Comparison of ENCODE assay signal across 8 cellular contexts in the genomic region with DNA sequence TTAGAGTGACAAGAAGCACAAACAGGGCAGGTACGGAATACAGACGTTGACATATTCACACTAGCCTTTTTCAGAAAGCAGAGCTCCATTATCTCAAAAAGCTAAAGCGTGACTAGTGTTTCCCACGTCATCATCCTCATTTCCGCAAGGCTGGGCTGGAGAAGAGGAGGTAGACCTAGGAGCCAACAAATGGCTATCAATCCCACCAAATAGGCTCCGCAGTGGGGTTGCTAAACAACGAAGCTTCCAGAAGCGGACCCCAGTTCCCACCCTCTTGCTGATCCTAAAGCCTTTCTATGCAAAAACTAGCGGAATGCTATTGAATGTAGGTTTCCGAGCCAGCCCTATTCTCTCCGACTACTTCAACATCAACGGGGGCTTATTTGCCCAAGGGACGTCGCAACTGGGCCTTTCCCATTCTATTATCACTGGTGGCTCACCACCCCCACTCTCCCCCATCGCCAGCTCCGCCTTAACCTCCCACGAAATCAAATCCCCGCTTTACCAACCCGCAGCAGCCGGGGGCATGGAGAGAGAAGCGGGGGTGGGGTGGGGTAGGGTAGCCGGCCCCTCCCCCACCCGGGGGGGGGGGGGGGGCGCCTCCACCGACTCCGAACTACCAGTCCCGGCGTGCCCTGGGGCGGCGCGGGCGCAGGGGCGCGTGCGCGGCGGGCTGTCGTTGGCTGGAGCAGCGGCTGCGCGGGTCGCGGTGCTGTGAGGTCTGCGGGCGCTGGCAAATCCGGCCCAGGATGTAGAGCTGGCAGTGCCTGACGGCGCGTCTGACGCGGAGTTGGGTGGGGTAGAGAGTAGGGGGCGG. TPM values are rescaled to one million over a fixed set of nuclear protein-coding genes. Genes with fewer than 3 reads are reported as not detected.
DNase-seq lines count a peak whose midpoint lies in the region; ATAC-seq and TF ChIP-seq lines count a peak whose summit lies in the region.

A gene with protein sequence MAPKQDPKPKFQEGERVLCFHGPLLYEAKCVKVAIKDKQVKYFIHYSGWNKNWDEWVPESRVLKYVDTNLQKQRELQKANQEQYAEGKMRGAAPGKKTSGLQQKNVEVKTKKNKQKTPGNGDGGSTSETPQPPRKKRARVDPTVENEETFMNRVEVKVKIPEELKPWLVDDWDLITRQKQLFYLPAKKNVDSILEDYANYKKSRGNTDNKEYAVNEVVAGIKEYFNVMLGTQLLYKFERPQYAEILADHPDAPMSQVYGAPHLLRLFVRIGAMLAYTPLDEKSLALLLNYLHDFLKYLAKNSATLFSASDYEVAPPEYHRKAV (plus strand): TSS at position 736 of the 817 bp plus-strand sequence. CDS start 128 bp downstream, outside the sequence.

- H3K4me1 Mint-ChIP-seq in activated T-cell treated with anti-CD3 and anti-CD28 coated beads, Interleukin-2, amount 50 U/mL, for 4 hours (ENCODE audit: low read depth): peaks cover 29% of the 10 kb centered on the region

- TSS peak; percentile 66 for BruUV-seq in Panc1 (replicated peaks; lab: Mats Ljungman, UMichigan)

- H3K27me3 ChIP-seq in Panc1 (ENCODE audit: control insufficient read depth, insufficient read depth, low read length): no peaks in the 10 kb centered on the region
- no peaks in the 10 kb centered on the region for H3K27me3 ChIP-seq in mucosa of rectum (ENCODE audit: control insufficient read depth in 2 of 2, insufficient read depth in 2 of 2, low read length in 2 of 2)

- peak within 1 kb of the TSS; percentile 100 for H3K4me3 Mint-ChIP-seq in activated T-cell treated with anti-CD3 and anti-CD28 coated beads, Interleukin-2, amount 50 U/mL, for 4 hours

- no peaks in the 10 kb centered on the region for H3K9me3 Mint-ChIP-seq in activated T-cell treated with anti-CD3 and anti-CD28 coated beads, Interleukin-2, amount 50 U/mL, for 4 hours

- intact Hi-C loops in Panc1 (cut with micrococcal nuclease; ENCODE audit: unreplicated experiment): loop anchor here (10.0 kb wide), 1 partner anchor 118 kb away; no protein-coding TSS in a partner anchor

- no peak for TF ChIP-seq POLR2A in erythroblast (IDR thresholded peaks at IDR 0.05; ENCODE audit: low read length)

- DNase-seq in DMS 273 treated with DMSO at 0.1 percent for 48 hours (lab: John Stamatoyannopoulos, UW): peak; percentile 75
- peak; percentile 72 for DNase-seq in Panc1 (ENCODE audit: low read depth, low spot score)
- DNase-seq in activated T-cell treated with anti-CD3 and anti-CD28 coated beads, Interleukin-2, amount 50 U/mL, for 4 hours: peak; percentile 92
- DNase-seq in erythroblast (lab: John Stamatoyannopoulos, UW): peak; percentile 95 to 96
- DNase-seq in stimulated activated CD8-positive, alpha-beta memory T cell treated with anti-CD3 and anti-CD28 coated beads, Interleukin-4, amount 100 ng/mL, for 24 hours (ENCODE audit: low read depth): peak; percentile 96

- peaks cover 6% of the 10 kb centered on the region for H3K4me1 ChIP-seq in Panc1 (ENCODE audit: control insufficient read depth, insufficient read depth, low read length)
- H3K4me1 ChIP-seq in mucosa of rectum (ENCODE audit: control insufficient read depth in 2 of 2, insufficient read depth in 2 of 2, low read length in 2 of 2): peaks cover 9 to 15% of the 10 kb centered on the region in 2 donors

- in situ Hi-C loops in Panc1 (cut with HindIII; ENCODE audit: low pct_unique_long_range_greater_than_20kb, low sequenced_read_pairs): no loop called here

- ATAC-seq in GM21825 (IDR thresholded peaks at IDR 0.05; ENCODE audit: unreplicated experiment): peak; percentile 86
- ATAC-seq in Panc1: peak; percentile 95
- ATAC-seq in activated T-cell treated with anti-CD3 and anti-CD28 coated beads, Interleukin-2, amount 50 U/mL, for 4 hours: peak; percentile 86 to 88

- H3K27me3 Mint-ChIP-seq in activated T-cell treated with anti-CD3 and anti-CD28 coated beads, Interleukin-2, amount 50 U/mL, for 4 hours (ENCODE audit: low read depth): no peaks in the 10 kb centered on the region

- H3K36me3 ChIP-seq in KOPT-K1 (ENCODE audit: insufficient read depth, low read length) (no peaks in the 10 kb centered on the region), Panc1 (ENCODE audit: control insufficient read depth, insufficient read depth, low read length) (no peaks in the 10 kb centered on the region), mucosa of rectum (ENCODE audit: control insufficient read depth in 2 of 2, insufficient read depth in 2 of 2, low read length in 2 of 2) (no peaks in the 10 kb centered on the region)

- H3K4me3 ChIP-seq in Panc1 (ENCODE audit: low read depth in 2 of 2, low read length in 2 of 2): peak within 1 kb of the TSS; percentile 90 to 97
- peak within 1 kb of the TSS; percentile 98 to 99 for H3K4me3 ChIP-seq in mucosa of rectum (ENCODE audit: low read length in 2 of 2)

- POLR2A ChIA-PET in Panc1 (lab: Charles Lee): interaction anchor here (0.5 to 0.7 kb wide), 7 partner anchors 85 to 800 kb away, joined by 3 to 12 read pairs (median 5); no protein-coding TSS in a partner anchor

- peaks cover 1% of the 10 kb centered on the region for H3K36me3 Mint-ChIP-seq in activated T-cell treated with anti-CD3 and anti-CD28 coated beads, Interleukin-2, amount 50 U/mL, for 4 hours (ENCODE audit: insufficient read depth)

- H3K27ac ChIP-seq in KOPT-K1 (ENCODE audit: low read depth, low read length, poor library complexity, severe bottlenecking): peak within 1 kb of the TSS; percentile 99
- H3K27ac ChIP-seq in Panc1 (ENCODE audit: low read length): peak within 1 kb of the TSS; percentile 96
- peak within 1 kb of the TSS; percentile 99 to 100 for H3K27ac ChIP-seq in mucosa of rectum (ENCODE audit: low read depth in 2 of 2, low read length in 2 of 2)

- peak within 1 kb of the TSS; percentile 100 for H3K9ac ChIP-seq in mucosa of rectum (ENCODE audit: low read depth in 1 of 2, low read length in 2 of 2)

- CTCF ChIA-PET in Panc1 (lab: Charles Lee): no interaction called here

- TF ChIP-seq CTCF in Panc1 (IDR thresholded peaks at IDR 0.05): no peak

- H3K9me3 ChIP-seq in KOPT-K1 (ENCODE audit: insufficient read depth, low read length, poor library complexity, severe bottlenecking) (no peaks in the 10 kb centered on the region), Panc1 (ENCODE audit: control insufficient read depth, insufficient read depth, low read depth, low read length) (no peaks in the 10 kb centered on the region), mucosa of rectum (ENCODE audit: control insufficient read depth in 2 of 2, low read length in 2 of 2) (no peaks in the 10 kb centered on the region)

RNA-seq across cellular contexts. Expression of the gene that starts here (rescaled TPM):
- total RNA-seq in Panc1 (2021; ENCODE audit: unreplicated experiment): 360 TPM
- 283 TPM for polyA plus RNA-seq in Panc1 (2012; ENCODE audit: insufficient read length)
- 100 to 1,000 TPM; 224 to 276 (median 236) TPM for total RNA-seq in activated T-cell treated with anti-CD3 and anti-CD28 coated beads, Interleukin-2, amount 50 U/mL, for 4 hours

Comparison
In these comparisons a context has a peak if more than half of its experiments do, and no peak if none do; other contexts are left out.
1. Peak in every context shown above with its lines: DNase-seq, ATAC-seq, H3K4me3 ChIP-seq and H3K27ac ChIP-seq.